30 cellular contexts compared by ENCODE assay signal in the genomic region with DNA sequence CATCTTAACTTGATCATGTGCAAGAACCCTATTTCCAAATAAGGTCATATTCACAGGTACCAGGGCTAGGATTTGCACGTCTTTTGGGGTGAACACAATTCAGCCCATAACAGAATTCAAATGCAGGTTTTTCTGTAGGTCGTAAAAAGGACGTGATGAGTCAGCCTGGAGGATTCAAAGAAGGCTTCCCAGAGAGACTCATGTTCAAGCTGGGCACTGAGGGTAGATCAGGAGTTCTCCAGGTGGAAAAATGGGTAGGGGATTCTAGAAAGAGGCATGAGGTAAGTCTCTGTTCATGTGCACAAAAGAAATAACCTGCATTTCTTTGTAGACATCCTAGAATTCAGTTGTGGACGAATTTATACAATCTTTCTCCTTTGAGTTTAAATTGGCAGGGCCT.
"Had no signal": no experiment of that assay in that cellular context is flagged by ENCODE, and none has a peak within 500 bp of the region (broad histone marks: within the 10 kb centered on the region; RNA-seq: fewer than 3 reads in every experiment).

No MANE protein-coding gene starts in this region.

- H3K36me3 Mint-ChIP-seq: activated CD8-positive, alpha-beta memory T cell treated with anti-CD3 and anti-CD28 coated beads, Interleukin-2, amount 10 ng/mL, durations not matched to agents 7 days and 5 days; activated naive CD4-positive, alpha-beta T cell treated with anti-CD3 and anti-CD28 coated beads, Interleukin-2, amount 10 ng/mL, durations not matched to agents 7 days and 5 days; brain had no signal

- H3K4me3 Mint-ChIP-seq: activated B cell treated with CpG ODN at 0.5 μM for 24 hours; activated CD4-positive, alpha-beta memory T cell treated with anti-CD3 and anti-CD28 coated beads, Interleukin-2, amount 10 ng/mL, durations not matched to agents 7 days and 5 days; activated CD8-positive, alpha-beta memory T cell treated with anti-CD3 and anti-CD28 coated beads, Interleukin-2, amount 10 ng/mL, durations not matched to agents 7 days and 5 days; activated naive CD4-positive, alpha-beta T cell treated with anti-CD3 and anti-CD28 coated beads, Interleukin-2, amount 10 ng/mL, durations not matched to agents 7 days and 5 days; activated naive CD8-positive, alpha-beta T cell; activated naive CD8-positive, alpha-beta T cell treated with anti-CD3 and anti-CD28 coated beads, Interleukin-2, amount 50 U/mL, for 24 hours; T-helper 1 cell treated with Interleukin-12 subunit alpha and Interleukin-12 subunit beta and Interleukin-4 antibody, amounts not matched to agents 30 μg/mL and 1 μg/mL, for 36 hours; T-helper 2 cell treated with Interferon-gamma antibody and Interleukin-4, amounts not matched to agents 5 μg/mL and 100 μg/mL, for 36 hours had no signal

- H3K27me3 Mint-ChIP-seq: activated CD8-positive, alpha-beta memory T cell treated with anti-CD3 and anti-CD28 coated beads, Interleukin-2, amount 10 ng/mL, durations not matched to agents 7 days and 5 days; brain had no signal

- H3K27ac Mint-ChIP-seq: activated B cell treated with CpG ODN at 0.5 μM for 24 hours; activated CD4-positive, alpha-beta memory T cell treated with anti-CD3 and anti-CD28 coated beads, Interleukin-2, amount 10 ng/mL, durations not matched to agents 7 days and 5 days; activated CD8-positive, alpha-beta memory T cell treated with anti-CD3 and anti-CD28 coated beads, Interleukin-2, amount 10 ng/mL, durations not matched to agents 7 days and 5 days; activated naive CD4-positive, alpha-beta T cell treated with anti-CD3 and anti-CD28 coated beads, Interleukin-2, amount 10 ng/mL, durations not matched to agents 7 days and 5 days; activated naive CD8-positive, alpha-beta T cell; activated naive CD8-positive, alpha-beta T cell treated with anti-CD3 and anti-CD28 coated beads, Interleukin-2, amount 50 U/mL, for 24 hours; T-helper 1 cell treated with Interleukin-12 subunit alpha and Interleukin-12 subunit beta and Interleukin-4 antibody, amounts not matched to agents 30 μg/mL and 1 μg/mL, for 36 hours; T-helper 2 cell treated with Interferon-gamma antibody and Interleukin-4, amounts not matched to agents 5 μg/mL and 100 μg/mL, for 36 hours had no signal

- ATAC-seq: activated CD8-positive, alpha-beta memory T cell treated with anti-CD3 and anti-CD28 coated beads, Interleukin-2, amount 10 ng/mL, durations not matched to agents 7 days and 5 days; activated naive CD8-positive, alpha-beta T cell treated with anti-CD3 and anti-CD28 coated beads, Interleukin-2, amount 50 U/mL, for 24 hours had no signal

- H3K9me3 Mint-ChIP-seq: activated CD4-positive, alpha-beta memory T cell treated with anti-CD3 and anti-CD28 coated beads, Interleukin-2, amount 10 ng/mL, durations not matched to agents 7 days and 5 days had no signal

- DNase-seq: activated B cell treated with CpG ODN at 0.5 μM for 24 hours; activated CD4-positive, alpha-beta memory T cell treated with anti-CD3 and anti-CD28 coated beads, Interleukin-2, amount 10 ng/mL, durations not matched to agents 7 days and 5 days; activated CD4-positive, alpha-beta T cell treated with anti-CD3 and anti-CD28 coated beads for 1 hour; activated CD4-positive, alpha-beta T cell treated with anti-CD3 and anti-CD28 coated beads for 48 hours; activated CD8-positive, alpha-beta memory T cell treated with anti-CD3 and anti-CD28 coated beads for 24 hours; activated CD8-positive, alpha-beta memory T cell treated with anti-CD3 and anti-CD28 coated beads, Interleukin-2, amount 10 ng/mL, durations not matched to agents 7 days and 5 days; activated CD8-positive, alpha-beta memory T cell treated with anti-CD3 and anti-CD28 coated beads, Interleukin-2, amount 50 U/mL, for 48 hours; activated effector memory CD4-positive, alpha-beta T cell treated with Interleukin-2 at 50 U/mL for 16 hours; activated naive CD4-positive, alpha-beta T cell treated with anti-CD3 and anti-CD28 coated beads, Interleukin-2, amount 10 ng/mL, durations not matched to agents 7 days and 5 days; activated naive CD8-positive, alpha-beta T cell treated with anti-CD3 and anti-CD28 coated beads, Interleukin-2, amount 50 U/mL, for 24 hours; activated T-cell treated with anti-CD3 and anti-CD28 coated beads, Interleukin-2, amount 50 U/mL, for 48 hours; anterior cingulate cortex; caudate nucleus; cerebellar nuclear complex; Karpas-422; MG63; NCI-H1048; NCI-H1105 treated with DMSO at 0.1 percent for 48 hours; NCI-H1436; NCI-H1694; NCI-H1930; NCI-H2081 treated with DMSO at 0.1 percent for 48 hours; NCI-H345; NCI-H524 treated with DMSO at 0.1 percent for 48 hours; Peyer's patch; Right ventricle myocardium superior had no signal

- H3K4me1 Mint-ChIP-seq: activated B cell treated with CpG ODN at 0.5 μM for 24 hours; activated CD4-positive, alpha-beta memory T cell treated with anti-CD3 and anti-CD28 coated beads, Interleukin-2, amount 10 ng/mL, durations not matched to agents 7 days and 5 days; activated CD8-positive, alpha-beta memory T cell treated with anti-CD3 and anti-CD28 coated beads, Interleukin-2, amount 10 ng/mL, durations not matched to agents 7 days and 5 days; activated naive CD4-positive, alpha-beta T cell treated with anti-CD3 and anti-CD28 coated beads, Interleukin-2, amount 10 ng/mL, durations not matched to agents 7 days and 5 days; activated naive CD8-positive, alpha-beta T cell treated with anti-CD3 and anti-CD28 coated beads, Interleukin-2, amount 50 U/mL, for 24 hours had no signal
